In the genomic region with DNA sequence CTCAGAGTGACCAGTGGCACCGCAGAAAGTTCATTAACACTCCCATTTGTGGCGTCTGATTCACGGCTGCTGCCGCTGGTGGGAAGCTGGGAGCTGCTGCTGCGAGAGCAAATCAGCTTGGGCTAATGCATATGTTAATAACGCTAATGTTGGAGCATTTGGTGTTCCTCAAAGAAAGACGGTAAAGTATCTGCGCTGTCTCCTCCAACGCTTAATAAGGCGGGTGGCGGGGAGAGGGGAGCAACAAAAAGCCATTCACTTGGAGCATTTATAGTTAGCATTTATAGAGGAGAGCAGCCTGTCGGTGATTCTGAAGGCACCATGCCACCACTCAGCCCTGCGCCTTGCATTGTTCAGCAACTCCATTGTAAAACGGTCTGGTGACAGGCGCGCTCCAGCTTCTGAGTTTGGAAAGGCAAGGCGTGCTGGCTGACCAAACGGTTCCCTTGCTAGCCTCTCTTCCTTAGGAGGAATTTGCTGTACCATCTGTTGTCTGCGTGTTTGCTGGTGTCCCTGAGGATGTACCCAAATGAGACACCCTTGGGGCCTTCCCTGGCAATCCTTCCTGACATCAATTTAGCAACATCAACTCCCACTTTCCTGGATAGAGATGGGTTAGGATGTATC, we compare ENCODE assay signal across 23 cellular contexts.
"Had no signal": no experiment of that assay in that cellular context is flagged by ENCODE, and none has a peak within 500 bp of the region (broad histone marks: within the 10 kb centered on the region; RNA-seq: fewer than 3 reads in every experiment).

No MANE protein-coding gene starts in this region.

- H3K27me3 Mint-ChIP-seq: activated CD4-positive, alpha-beta memory T cell treated with anti-CD3 and anti-CD28 coated beads, Interleukin-2, amount 10 ng/mL, durations not matched to agents 7 days and 5 days; activated CD4-positive, alpha-beta T cell treated with anti-CD3 and anti-CD28 coated beads for 36 hours had no signal

- H3K4me3 ChIP-seq: Peyer's patch, SJCRH30 had no signal

- H3K27ac Mint-ChIP-seq: activated CD4-positive, alpha-beta memory T cell treated with anti-CD3 and anti-CD28 coated beads, Interleukin-2, amount 10 ng/mL, durations not matched to agents 7 days and 5 days; activated CD4-positive, alpha-beta T cell treated with anti-CD3 and anti-CD28 coated beads for 36 hours; activated naive CD4-positive, alpha-beta T cell treated with anti-CD3 and anti-CD28 coated beads for 36 hours; activated naive CD8-positive, alpha-beta T cell; activated T-helper 17 cell treated with anti-CD3 and anti-CD28 coated beads, Interleukin-2, amount 50 U/mL, for 72 hours had no signal

- DNase-seq: activated CD4-positive, alpha-beta memory T cell treated with anti-CD3 and anti-CD28 coated beads, Interleukin-2, amount 10 ng/mL, durations not matched to agents 7 days and 5 days; activated CD4-positive, alpha-beta T cell treated with anti-CD3 and anti-CD28 coated beads for 36 hours; activated CD4-positive, alpha-beta T cell treated with anti-CD3 and anti-CD28 coated beads, Interleukin-2, amount 50 U/mL, for 1 hour; activated naive CD4-positive, alpha-beta T cell treated with anti-CD3 and anti-CD28 coated beads for 36 hours; activated T-cell treated with anti-CD3 and anti-CD28 coated beads for 4 hours; activated T-cell treated with anti-CD3 and anti-CD28 coated beads, Interleukin-2, amount 50 U/mL, for 48 hours; KG1; NCI-H1092; NCI-H1417 treated with DMSO at 0.1 percent for 48 hours; NCI-H1694 treated with DMSO at 0.1 percent for 48 hours; NCI-H2029 treated with DMSO at 0.1 percent for 48 hours; NCI-H345; NCI-H510A; NCI-H526 treated with DMSO at 0.1 percent for 48 hours; Peyer's patch; Right ventricle myocardium superior; SJCRH30; SK-N-SH; T-helper 1 cell had no signal

- H3K9me3 ChIP-seq: Peyer's patch, SJCRH30, SK-N-SH had no signal

- H3K36me3 Mint-ChIP-seq: activated naive CD8-positive, alpha-beta T cell had no signal

- H3K4me1 ChIP-seq: SJCRH30 had no signal

- H3K27ac ChIP-seq: Peyer's patch, RWPE1, SJCRH30, VCaP had no signal

- H3K36me3 ChIP-seq: Peyer's patch, SJCRH30 had no signal

- H3K27me3 ChIP-seq: Peyer's patch, SJCRH30 had no signal

- H3K4me3 Mint-ChIP-seq: activated CD4-positive, alpha-beta memory T cell treated with anti-CD3 and anti-CD28 coated beads, Interleukin-2, amount 10 ng/mL, durations not matched to agents 7 days and 5 days; activated CD4-positive, alpha-beta T cell treated with anti-CD3 and anti-CD28 coated beads for 36 hours; activated naive CD4-positive, alpha-beta T cell treated with anti-CD3 and anti-CD28 coated beads for 36 hours; activated naive CD8-positive, alpha-beta T cell; activated T-helper 17 cell treated with anti-CD3 and anti-CD28 coated beads, Interleukin-2, amount 50 U/mL, for 72 hours had no signal

- H3K9me3 Mint-ChIP-seq: activated CD4-positive, alpha-beta memory T cell treated with anti-CD3 and anti-CD28 coated beads, Interleukin-2, amount 10 ng/mL, durations not matched to agents 7 days and 5 days; activated naive CD4-positive, alpha-beta T cell treated with anti-CD3 and anti-CD28 coated beads for 36 hours; activated T-helper 17 cell treated with anti-CD3 and anti-CD28 coated beads, Interleukin-2, amount 50 U/mL, for 72 hours had no signal

- H3K4me1 Mint-ChIP-seq: activated CD4-positive, alpha-beta memory T cell treated with anti-CD3 and anti-CD28 coated beads, Interleukin-2, amount 10 ng/mL, durations not matched to agents 7 days and 5 days; activated CD4-positive, alpha-beta T cell treated with anti-CD3 and anti-CD28 coated beads for 36 hours; activated T-helper 17 cell treated with anti-CD3 and anti-CD28 coated beads, Interleukin-2, amount 50 U/mL, for 72 hours had no signal
